Comparison of ENCODE assay signal across 8 cellular contexts in the genomic region with DNA sequence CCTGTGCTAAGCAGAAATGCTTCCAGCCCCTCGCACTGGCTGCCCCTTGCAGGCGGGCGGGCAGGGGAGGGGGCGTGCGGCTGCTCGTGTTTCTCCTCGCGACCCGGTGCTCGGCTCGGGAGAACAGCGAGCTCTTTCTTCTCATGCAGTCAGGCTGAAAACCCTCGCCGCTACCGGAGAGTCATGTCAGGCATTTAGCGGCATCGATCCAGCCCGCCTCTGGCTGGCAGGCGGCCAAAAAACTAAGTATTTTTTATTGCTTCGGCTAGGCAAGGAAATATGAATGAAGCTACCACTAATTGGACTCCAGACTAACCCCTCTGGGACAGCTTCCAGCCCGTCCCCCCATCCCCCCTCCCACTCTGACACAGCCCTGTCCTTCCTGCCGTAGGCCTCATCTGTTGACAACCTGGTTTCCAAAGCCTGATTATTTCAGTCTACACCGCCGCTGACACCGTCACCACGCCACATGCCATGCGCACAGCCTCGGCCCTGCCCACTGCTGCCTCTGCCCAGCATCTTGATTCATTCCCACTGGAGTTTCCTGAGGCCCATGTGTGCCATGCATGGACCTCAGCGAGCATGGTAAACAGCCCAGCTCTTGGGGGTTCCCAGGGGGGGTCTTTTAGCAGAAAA. TPM values are rescaled to one million over a fixed set of nuclear protein-coding genes. Genes with fewer than 3 reads are reported as not detected.
DNase-seq lines count a peak whose midpoint lies in the region; ATAC-seq, FAIRE-seq and TF ChIP-seq lines count a peak whose summit lies in the region.

No MANE protein-coding gene starts in this region.

- H3K36me3 Mint-ChIP-seq in natural killer cell treated with Interleukin-12 subunit alpha and Interleukin-12 subunit beta and Interleukin-15 and Interleukin-18, amount 100 ng/mL, for 72 hours: no peaks in the 10 kb centered on the region

- peaks cover 0 to 63% of the 10 kb centered on the region in 2 donors for H3K36me3 ChIP-seq in adrenal gland (replicated peaks in 1 of 2)
- H3K36me3 ChIP-seq in subcutaneous abdominal adipose tissue (ENCODE audit: control insufficient read depth in 5 of 5, insufficient read depth in 5 of 5, low read length in 5 of 5): peaks cover 0 to 94% (median 80%) of the 10 kb centered on the region in 5 donors

- WGBS in adrenal gland, 4 donors: 59 to 71% (median 62%) methylated on average over 26 to 29 of the region's 29 CpGs

- no peak for ATAC-seq in natural killer cell treated with Interleukin-12 subunit alpha and Interleukin-12 subunit beta and Interleukin-15 and Interleukin-18, amount 100 ng/mL, for 72 hours
- ATAC-seq in GM21825 (IDR thresholded peaks at IDR 0.05; ENCODE audit: unreplicated experiment): no peak
- ATAC-seq in HG02981 (IDR thresholded peaks at IDR 0.05; ENCODE audit: unreplicated experiment): no peak

- TF ChIP-seq CTCF in adrenal gland (IDR thresholded peaks at IDR 0.05) (no peak), D721Med (IDR thresholded peaks at IDR 0.05; ENCODE audit: insufficient read depth, missing control alignments) (no peak)

- H3K27ac ChIP-seq in adrenal gland (peak overlapping the region in 2 of 5 donors; percentile 1 to 40), subcutaneous abdominal adipose tissue (ENCODE audit: low read depth, low read length) (peak overlapping the region; percentile 54)

- H3K4me3 Mint-ChIP-seq in natural killer cell treated with Interleukin-12 subunit alpha and Interleukin-12 subunit beta and Interleukin-15 and Interleukin-18, amount 100 ng/mL, for 72 hours: no peak overlapping the region

- DNase-seq in NCI-H1417 treated with DMSO at 0.1 percent for 48 hours (lab: John Stamatoyannopoulos, UW) (peak; percentile 73), adrenal gland (peak; percentile 25 to 91 (median 62)), inferior parietal cortex (ENCODE audit: extremely low spot score) (peak; percentile 57), D721Med (ENCODE audit: insufficient read length, low spot score) (no peak)
- no peak for DNase-seq in natural killer cell treated with Interleukin-12 subunit alpha and Interleukin-12 subunit beta and Interleukin-15 and Interleukin-18, amount 100 ng/mL, for 72 hours (ENCODE audit: low spot score)

- no peak overlapping the region for H3K4me3 ChIP-seq in adrenal gland
- H3K4me3 ChIP-seq in subcutaneous abdominal adipose tissue (ENCODE audit: low read depth in 1 of 5, low read length in 5 of 5): no peak overlapping the region

- no peaks in the 10 kb centered on the region for H3K9me3 ChIP-seq in adrenal gland (replicated peaks in 1 of 3)
- H3K9me3 ChIP-seq in subcutaneous abdominal adipose tissue (ENCODE audit: control insufficient read depth in 5 of 5, low read length in 5 of 5): no peaks in the 10 kb centered on the region

- no peak for FAIRE-seq in D721Med (lab: Jason Lieb, UNC)

- H3K27me3 ChIP-seq in adrenal gland (no peaks in the 10 kb centered on the region), subcutaneous abdominal adipose tissue (ENCODE audit: control insufficient read depth in 5 of 5, insufficient read depth in 4 of 5, low read length in 5 of 5) (no peaks in the 10 kb centered on the region)

- peaks cover 0 to 4% of the 10 kb centered on the region in 2 donors for H3K4me1 ChIP-seq in adrenal gland (replicated peaks in 1 of 2)
- H3K4me1 ChIP-seq in subcutaneous abdominal adipose tissue (ENCODE audit: control insufficient read depth in 5 of 5, insufficient read depth in 5 of 5, low read length in 5 of 5): peaks cover 0 to 67% (median 49%) of the 10 kb centered on the region in 5 donors

- TF ChIP-seq POLR2A in adrenal gland (IDR thresholded peaks at IDR 0.05): no peak

- H3K27me3 Mint-ChIP-seq in natural killer cell treated with Interleukin-12 subunit alpha and Interleukin-12 subunit beta and Interleukin-15 and Interleukin-18, amount 100 ng/mL, for 72 hours: no peaks in the 10 kb centered on the region

- H3K4me1 Mint-ChIP-seq in natural killer cell treated with Interleukin-12 subunit alpha and Interleukin-12 subunit beta and Interleukin-15 and Interleukin-18, amount 100 ng/mL, for 72 hours (ENCODE audit: low read depth in 2 of 2): peaks cover 0 to 3% of the 10 kb centered on the region in 2 donors

- peak overlapping the region in 1 of 5 donors; percentile 39 for H3K9ac ChIP-seq in subcutaneous abdominal adipose tissue (ENCODE audit: low read length in 5 of 5)

- H3K27ac Mint-ChIP-seq in natural killer cell treated with Interleukin-12 subunit alpha and Interleukin-12 subunit beta and Interleukin-15 and Interleukin-18, amount 100 ng/mL, for 72 hours: no peak overlapping the region

- intact Hi-C loops in adrenal gland (cut with DNase I): no loop called here

- H3K9me3 Mint-ChIP-seq in natural killer cell treated with Interleukin-12 subunit alpha and Interleukin-12 subunit beta and Interleukin-15 and Interleukin-18, amount 100 ng/mL, for 72 hours: no peaks in the 10 kb centered on the region

RNA-seq across cellular contexts. Expression of a gene that starts 35.3 kb away (rescaled TPM):
- 10 to 100 TPM in 7 of 8 donors, 1 to 10 TPM in 1; 6.5 to 73.3 (median 40.4) TPM for total RNA-seq in adrenal gland
- 10 to 100 TPM in 2 of 3 donors, 1 to 10 TPM in 1; 5.5 to 24.9 (median 10.9) TPM for polyA plus RNA-seq in adrenal gland
- 100 to 1,000 TPM in 1 of 2 donors, 10 to 100 TPM in 1; 57.6 to 128 TPM for total RNA-seq in natural killer cell treated with Interleukin-12 subunit alpha and Interleukin-12 subunit beta and Interleukin-15 and Interleukin-18, amount 100 ng/mL, for 72 hours

Comparison
In these comparisons a context has a peak if more than half of its experiments do, and no peak if none do; other contexts are left out.
1. DNase-seq: peak in NCI-H1417 treated with DMSO at 0.1 percent for 48 hours (single experiment), adrenal gland (7 of 7) and inferior parietal cortex (single experiment); none in D721Med (single experiment) and natural killer cell treated with Interleukin-12 subunit alpha and Interleukin-12 subunit beta and Interleukin-15 and Interleukin-18, amount 100 ng/mL, for 72 hours (single experiment).